ENCODE assay signal across 8 cellular contexts in the genomic region with DNA sequence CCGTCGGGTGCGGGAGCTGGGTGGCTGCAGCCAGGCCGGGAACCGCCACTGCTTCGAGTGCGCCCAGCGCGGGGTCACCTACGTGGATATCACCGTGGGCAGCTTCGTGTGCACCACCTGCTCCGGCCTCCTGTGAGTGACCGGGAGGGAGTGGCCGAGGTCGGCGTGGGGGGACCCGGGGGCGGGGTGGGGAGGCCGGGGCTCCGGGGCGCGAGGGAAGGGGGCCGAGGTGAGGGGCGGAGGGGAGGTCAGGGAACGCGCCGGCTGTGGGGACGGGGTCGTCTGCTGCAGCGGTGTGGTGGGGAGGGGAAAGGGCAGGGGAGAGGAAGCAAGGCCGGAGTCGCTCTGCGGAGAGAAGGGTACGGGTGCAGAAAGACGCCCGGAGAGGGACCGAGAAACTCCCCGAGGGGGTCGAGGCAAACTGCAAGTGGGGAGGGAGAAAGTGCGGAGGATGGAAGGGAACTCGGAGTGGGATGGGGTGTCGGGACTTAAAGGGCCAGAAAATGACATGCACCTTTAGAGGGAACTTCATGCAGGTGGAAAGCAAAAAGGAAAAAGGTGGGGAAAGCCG. TPM values are rescaled to one million over a fixed set of nuclear protein-coding genes. Genes with fewer than 3 reads are reported as not detected.
DNase-seq lines count a peak whose midpoint lies in the region; ATAC-seq, FAIRE-seq and TF ChIP-seq lines count a peak whose summit lies in the region.

No MANE protein-coding gene starts in this region.

- DNase-seq in GM06990 (ENCODE audit: extremely low read depth, insufficient read length) (no peak), Peyer's patch (no peak), trophoblast cell (no peak), NCI-H1105 treated with DMSO at 0.1 percent for 48 hours (lab: John Stamatoyannopoulos, UW) (no peak), hippocampal formation (lab: John Stamatoyannopoulos, UW) (no peak), GM12891 (ENCODE audit: insufficient read length, low spot score) (no peak)

- no peak overlapping the region for H2BK120ac ChIP-seq in trophoblast cell (ENCODE audit: insufficient read depth, low read length, poor library complexity)

- TF ChIP-seq POLR2A in Peyer's patch (IDR thresholded peaks at IDR 0.05): no peak
- no peak for TF ChIP-seq POLR2A in GM12891 (IDR thresholded peaks at IDR 0.05; ENCODE audit: low read depth, low read length)

- no peak overlapping the region for H2BK12ac ChIP-seq in trophoblast cell (ENCODE audit: low read length)

- no peak overlapping the region for H3K18ac ChIP-seq in trophoblast cell (ENCODE audit: low read length)

- no peak overlapping the region for H2AK5ac ChIP-seq in trophoblast cell (ENCODE audit: low read length)

- no peak for TF ChIP-seq CTCF in GM06990 (IDR thresholded peaks at IDR 0.05; ENCODE audit: insufficient read depth, low read length, poor library complexity, severe bottlenecking)
- no peak for TF ChIP-seq CTCF in Peyer's patch (IDR thresholded peaks at IDR 0.05)

- H3K9ac ChIP-seq in trophoblast cell (ENCODE audit: low read length): no peak overlapping the region

- H3K14ac ChIP-seq in trophoblast cell (ENCODE audit: low read length): no peak overlapping the region

- H3K9me3 ChIP-seq in Peyer's patch: no peaks in the 10 kb centered on the region
- no peaks in the 10 kb centered on the region for H3K9me3 ChIP-seq in trophoblast cell (ENCODE audit: insufficient read depth, low read depth, low read length)

- H3K27ac ChIP-seq in Peyer's patch (peak overlapping the region; percentile 78 to 87 (median 85)), trophoblast cell (ENCODE audit: low read depth, low read length) (no peak overlapping the region)

- H2AFZ ChIP-seq in trophoblast cell (ENCODE audit: insufficient read depth, low read length, poor library complexity): peak overlapping the region; percentile 1

- peak overlapping the region; percentile 84 for H3K4me3 ChIP-seq in GM06990 (replicated peaks; ENCODE audit: low read depth, low read length)
- peak overlapping the region; percentile 71 to 96 (median 87) for H3K4me3 ChIP-seq in Peyer's patch
- peak overlapping the region; percentile 82 for H3K4me3 ChIP-seq in trophoblast cell (ENCODE audit: low read depth, low read length)

- H4K91ac ChIP-seq in trophoblast cell (ENCODE audit: low read depth, low read length): no peak overlapping the region

- no peaks in the 10 kb centered on the region for H3K36me3 ChIP-seq in GM06990 (ENCODE audit: control insufficient read depth, insufficient read depth, low read length)
- H3K36me3 ChIP-seq in Peyer's patch: no peaks in the 10 kb centered on the region
- H3K36me3 ChIP-seq in trophoblast cell (ENCODE audit: control insufficient read depth in 1 of 2, insufficient read depth in 2 of 2, low read length in 2 of 2): no peaks in the 10 kb centered on the region

- no peaks in the 10 kb centered on the region for H3K79me1 ChIP-seq in trophoblast cell (ENCODE audit: low read length)

- no CpG with 5 or more reads among the region's 44 CpGs for WGBS in trophoblast cell (ENCODE audit: extremely low coverage, insufficient coverage, insufficient read length)

- H4K12ac ChIP-seq in trophoblast cell (ENCODE audit: low read depth, low read length): no peak overlapping the region

- no peaks in the 10 kb centered on the region for H3K79me2 ChIP-seq in trophoblast cell (ENCODE audit: control insufficient read depth, insufficient read depth, low read length, poor library complexity)

- peak overlapping the region; percentile 92 for H3K4me2 ChIP-seq in trophoblast cell (ENCODE audit: low read length)

- H3K4me1 ChIP-seq in Peyer's patch (peaks cover 0 to 45% (median 9%) of the 10 kb centered on the region in 4 donors), trophoblast cell (ENCODE audit: control insufficient read depth in 1 of 2, insufficient read depth in 2 of 2, low read length in 2 of 2) (peaks cover 2 to 5% of the 10 kb centered on the region in 2 experiments)

- H2BK5ac ChIP-seq in trophoblast cell (ENCODE audit: low read depth, low read length, poor library complexity): no peak overlapping the region

- FAIRE-seq in GM12891 (lab: Jason Lieb, UNC): no peak

- H3K4ac ChIP-seq in trophoblast cell (ENCODE audit: low read depth, low read length): no peak overlapping the region

- H3K27me3 ChIP-seq in GM06990 (replicated peaks; ENCODE audit: control insufficient read depth, insufficient read depth, low read length) (no peaks in the 10 kb centered on the region), Peyer's patch (no peaks in the 10 kb centered on the region), trophoblast cell (ENCODE audit: insufficient read depth, low read length) (no peaks in the 10 kb centered on the region)

- peak overlapping the region; percentile 2 for H4K8ac ChIP-seq in trophoblast cell (ENCODE audit: low read depth, low read length)

- no peak overlapping the region for H3K23ac ChIP-seq in trophoblast cell (ENCODE audit: low read length)

- ATAC-seq in esophagus mucosa: peak; percentile 22
- no peak for ATAC-seq in HG02938 (IDR thresholded peaks at IDR 0.05; ENCODE audit: unreplicated experiment)

TF ChIP-seq in GM12891, 5 proteins besides CTCF, POLR2A, EP300 and RAD21:
- TF ChIP-seq PAX5 (IDR thresholded peaks at IDR 0.05; ENCODE audit: insufficient read depth, low read length, severe bottlenecking) (no peak), SPI1 (IDR thresholded peaks at IDR 0.05; ENCODE audit: low read depth, low read length) (no peak), POLR2AphosphoS5 (IDR thresholded peaks at IDR 0.05; ENCODE audit: low read depth, low read length) (no peak), TAF1 (IDR thresholded peaks at IDR 0.05; ENCODE audit: low read depth, low read length) (no peak), POU2F2 (IDR thresholded peaks at IDR 0.05; ENCODE audit: low read depth, low read length) (no peak)

RNA-seq across cellular contexts. Expression of a gene that starts 0.5 kb away (rescaled TPM):
- total RNA-seq in Peyer's patch: 10 to 100 TPM; 38.4 to 63.6 (median 49.9) TPM
- 19.5 TPM for total RNA-seq in esophagus mucosa
- polyA plus RNA-seq in trophoblast cell (2013): 3.0 TPM in 2 replicates
- 40.0 TPM for polyA plus RNA-seq in GM12891 (2012; ENCODE audit: low read depth, missing spikeins)

RNA-seq across cellular contexts. Expression of a gene that starts 34.2 kb away (rescaled TPM):
- total RNA-seq in Peyer's patch (10 to 100 TPM in 3 of 4 donors, 1 to 10 TPM in 1; 2.5 to 18.2 (median 13.4) TPM), esophagus mucosa (0.32 TPM)
- polyA plus RNA-seq in trophoblast cell (2013): 1.4 and 2.0 TPM in 2 replicates
- polyA plus RNA-seq in GM12891 (2012; ENCODE audit: low read depth, missing spikeins): 7.0 TPM

RNA-seq across cellular contexts. Expression of a gene that starts 46.4 kb away (rescaled TPM):
- total RNA-seq in Peyer's patch: 100 to 1,000 TPM in 3 of 4 donors, 10 to 100 TPM in 1; 76.7 to 232 (median 156) TPM
- total RNA-seq in esophagus mucosa: 19.3 TPM
- polyA plus RNA-seq in trophoblast cell (2013): 37.0 and 40.0 TPM in 2 replicates
- 34.5 TPM for polyA plus RNA-seq in GM12891 (2012; ENCODE audit: low read depth, missing spikeins)

RNA-seq across cellular contexts. Expression of a gene that starts 46.6 kb away (rescaled TPM):
- total RNA-seq in Peyer's patch (1 to 10 TPM in 2 of 4 donors, not detected in 2; 1.1 to 2.8 TPM), esophagus mucosa (0.32 TPM)
- 0.29 and 0.47 TPM in 2 replicates for polyA plus RNA-seq in trophoblast cell (2013)
- 0.45 TPM for polyA plus RNA-seq in GM12891 (2012; ENCODE audit: low read depth, missing spikeins)

RNA-seq across cellular contexts. Expression of a gene that starts 55.8 kb away (rescaled TPM):
- 1 to 10 TPM in 1 of 4 donors, under 1 TPM in 2, not detected in 1; 0.38 to 2.5 (median 0.40) TPM for total RNA-seq in Peyer's patch
- 0.16 TPM for total RNA-seq in esophagus mucosa
- 0.76 and 0.81 TPM in 2 replicates for polyA plus RNA-seq in trophoblast cell (2013)
- polyA plus RNA-seq in GM12891 (2012; ENCODE audit: low read depth, missing spikeins): 0.22 TPM
